Comparison of ENCODE assay signal across 9 cellular contexts in the genomic region with DNA sequence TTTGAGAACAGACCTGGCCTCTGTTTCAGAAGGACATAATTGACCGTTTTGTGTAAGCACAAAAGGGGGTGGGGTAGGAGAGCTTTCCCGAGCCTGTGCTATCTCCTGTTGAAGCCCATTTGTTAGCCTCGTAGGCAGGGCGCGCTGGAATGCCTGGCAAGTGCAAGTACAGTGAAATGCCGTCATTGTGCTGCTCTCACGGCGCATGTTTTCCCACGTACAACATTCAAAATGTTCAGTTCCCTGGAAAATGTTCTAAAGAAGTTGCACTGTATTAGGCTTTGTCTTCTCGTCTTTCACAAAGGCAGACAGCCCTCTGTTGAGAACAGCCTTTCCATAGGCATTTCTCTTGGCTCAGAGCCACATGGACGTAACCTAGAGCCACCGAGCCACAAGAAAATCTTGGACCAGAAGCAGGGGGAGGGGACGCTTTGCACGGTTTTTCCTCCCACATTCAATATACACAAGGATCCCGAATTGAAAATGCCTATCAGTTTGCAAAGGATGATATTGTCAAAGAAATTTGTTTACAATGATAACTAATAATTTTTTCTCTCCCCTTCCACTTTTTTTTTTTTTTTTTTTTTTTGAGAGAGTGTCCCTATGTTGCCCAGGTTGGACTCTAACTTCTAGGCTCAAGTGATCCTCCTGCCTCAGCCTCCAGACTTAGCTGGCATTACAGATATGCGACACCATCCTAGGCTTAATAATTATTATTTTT. TPM values are rescaled to one million over a fixed set of nuclear protein-coding genes. Genes with fewer than 3 reads are reported as not detected.
DNase-seq lines count a peak whose midpoint lies in the region; ATAC-seq, FAIRE-seq and TF ChIP-seq lines count a peak whose summit lies in the region.
"Had no signal": no experiment of that assay in that cellular context is flagged by ENCODE, and none has a peak within 500 bp of the region (broad histone marks: within the 10 kb centered on the region; RNA-seq: fewer than 3 reads in every experiment).

No MANE protein-coding gene starts in this region.

- CTCF ChIA-PET in A549 (lab: Yijun Ruan, JAX) (interaction anchor here (0.6 kb wide), 1 partner anchor 325 kb away, joined by 3 read pairs; no protein-coding TSS in a partner anchor), H1 (lab: Charles Lee; ENCODE audit: partially characterized antibody) (interaction anchor here (0.6 kb wide), 1 partner anchor 294 kb away, joined by 3 read pairs; no protein-coding TSS in a partner anchor)

- TF ChIP-seq RAD21 in A549 (conservative IDR thresholded peaks at IDR 0.05 in 1 of 2, IDR thresholded peaks at IDR 0.05 in 1 of 2), result no peak
- TF ChIP-seq RAD21 in H1 (IDR thresholded peaks at IDR 0.05 in 1 of 2, conservative IDR thresholded peaks at IDR 0.05 in 1 of 2; ENCODE audit: low read depth in 2 of 2, low read length in 2 of 2), result no peak

- TF ChIP-seq EP300 in A549 (IDR thresholded peaks at IDR 0.05) (no peak), H1 (IDR thresholded peaks at IDR 0.05; ENCODE audit: borderline replicate concordance in 1 of 2, low read depth in 2 of 2, low read length in 2 of 2) (no peak)

- H4K91ac ChIP-seq in H1 (replicated peaks; ENCODE audit: insufficient read length, low read length) (no peak overlapping the region), mesenchymal stem cell (ENCODE audit: low read length) (peak overlapping the region; percentile 8)

- H3K27me3 Mint-ChIP-seq in activated T-cell treated with anti-CD3 and anti-CD28 coated beads, Interleukin-2, amount 50 U/mL, for 24 hours, result peaks cover 32% of the 10 kb centered on the region
- peaks cover 32% of the 10 kb centered on the region for H3K27me3 Mint-ChIP-seq in activated naive CD8-positive, alpha-beta T cell treated with anti-CD3 and anti-CD28 coated beads for 36 hours

- no peak overlapping the region for H3K14ac ChIP-seq in H1 (ENCODE audit: insufficient read length)
- no peak overlapping the region for H3K14ac ChIP-seq in mesenchymal stem cell (ENCODE audit: low read length in 2 of 2)

- no peak for TF ChIP-seq POLR2A in A549 (IDR thresholded peaks at IDR 0.05; ENCODE audit: low read length)
- no peak for TF ChIP-seq POLR2A in H1 (IDR thresholded peaks at IDR 0.05; ENCODE audit: control extremely low read depth in 1 of 2, low read depth in 2 of 2, low read length in 2 of 2)

- H2BK20ac ChIP-seq in H1 (ENCODE audit: low read length), result no peak overlapping the region; the same call in 1 of the 2 replicates

- H4K5ac ChIP-seq in H1 (ENCODE audit: insufficient read length, low read depth, low read length), result no peak overlapping the region

- no peak overlapping the region for H3K4me3 Mint-ChIP-seq in activated T-cell treated with anti-CD3 and anti-CD28 coated beads, Interleukin-2, amount 50 U/mL, for 24 hours
- H3K4me3 Mint-ChIP-seq in activated naive CD8-positive, alpha-beta T cell treated with anti-CD3 and anti-CD28 coated beads for 36 hours, result no peak overlapping the region

- no peaks in the 10 kb centered on the region for H3K9me3 ChIP-seq in A549
- H3K9me3 ChIP-seq in H1 (ENCODE audit: insufficient read depth in 2 of 2, low read depth in 1 of 2, low read length in 1 of 2), result no peaks in the 10 kb centered on the region
- H3K9me3 ChIP-seq in mesenchymal stem cell (ENCODE audit: control insufficient read depth, low read length), result no peaks in the 10 kb centered on the region

- POLR2A ChIA-PET in A549 (lab: Yijun Ruan, JAX), result no interaction called here
- POLR2A ChIA-PET in H1 (lab: Charles Lee; ENCODE audit: partially characterized antibody), result no interaction called here

- H3K36me3 Mint-ChIP-seq in activated T-cell treated with anti-CD3 and anti-CD28 coated beads, Interleukin-2, amount 50 U/mL, for 24 hours (ENCODE audit: low read depth), result no peaks in the 10 kb centered on the region
- H3K36me3 Mint-ChIP-seq in activated naive CD8-positive, alpha-beta T cell treated with anti-CD3 and anti-CD28 coated beads for 36 hours, result no peaks in the 10 kb centered on the region

- peak; percentile 82 to 87; a peak in 5 of 6 replicates for ATAC-seq in A549

- FAIRE-seq in A549 (lab: Jason Lieb, UNC) (no peak), H1 (lab: Jason Lieb, UNC) (no peak)

- peak; percentile 21 to 47 for DNase-seq in A549 (ENCODE audit: low read depth in 1 of 2, low spot score in 1 of 2)
- DNase-seq in NCI-H1930 (lab: John Stamatoyannopoulos, UW), result peak; percentile 36 to 67
- DNase-seq in H1 (ENCODE audit: low read depth in 1 of 2, low spot score in 2 of 2), result no peak
- DNase-seq in mesenchymal stem cell, result peak; percentile 39
- no peak for DNase-seq in activated T-cell treated with anti-CD3 and anti-CD28 coated beads, Interleukin-2, amount 50 U/mL, for 24 hours
- no peak for DNase-seq in RPMI8226
- no peak for DNase-seq in T-helper 9 cell
- no peak for DNase-seq in activated naive CD8-positive, alpha-beta T cell treated with anti-CD3 and anti-CD28 coated beads for 36 hours

- H3K4me3 ChIP-seq in A549 (no peak overlapping the region), H1 (ENCODE audit: extremely low read depth in 1 of 4, insufficient read depth in 2 of 4, low read depth in 3 of 4, low read length in 4 of 4) (no peak overlapping the region), mesenchymal stem cell (ENCODE audit: insufficient read depth in 1 of 2, low read depth in 1 of 2, low read length in 2 of 2) (peak overlapping the region in 1 of 2 experiments; percentile 61)

- no peak overlapping the region for H3K56ac ChIP-seq in H1 (replicated peaks; ENCODE audit: insufficient read length, low read depth, low read length)

- 58% methylated on average over 16 of the region's 16 CpGs for WGBS in A549 (ENCODE audit: missing lambda C conversion rate)
- 78% methylated on average over 16 of the region's 16 CpGs; no CpG with 5 or more reads in 1 of the 2 experiments for WGBS in H1 (ENCODE audit: extremely low coverage in 1 of 2, insufficient coverage in 1 of 2, insufficient read length in 1 of 2, insufficient replicate concordance in 2 of 2, low coverage in 1 of 2, low lambda C conversion rate in 2 of 2, missing lambda C conversion rate in 1 of 2), 2 experiments
- 66% methylated on average over 12 of the region's 16 CpGs for WGBS in mesenchymal stem cell

- H2BK5ac ChIP-seq in H1 (ENCODE audit: low read depth, low read length), result no peak overlapping the region
- H2BK5ac ChIP-seq in mesenchymal stem cell (ENCODE audit: low read depth, low read length, poor library complexity, severe bottlenecking), result no peak overlapping the region

- peak overlapping the region in 1 of 2 experiments; percentile 49; a peak in 5 of 6 replicates for H3K27ac ChIP-seq in A549
- H3K27ac ChIP-seq in H1 (ENCODE audit: low read depth, low read length), result no peak overlapping the region
- no peak overlapping the region for H3K27ac ChIP-seq in mesenchymal stem cell (ENCODE audit: low read length, poor library complexity, severe bottlenecking)
- H3K27ac ChIP-seq: C4-2B had no signal

- H3K4me1 Mint-ChIP-seq in activated T-cell treated with anti-CD3 and anti-CD28 coated beads, Interleukin-2, amount 50 U/mL, for 24 hours (ENCODE audit: low read depth), result peaks cover 23% of the 10 kb centered on the region
- peaks cover 20% of the 10 kb centered on the region for H3K4me1 Mint-ChIP-seq in activated naive CD8-positive, alpha-beta T cell treated with anti-CD3 and anti-CD28 coated beads for 36 hours

- H2AK5ac ChIP-seq in H1 (ENCODE audit: low read depth, low read length) (no peak overlapping the region), mesenchymal stem cell (ENCODE audit: low read length, severe bottlenecking) (no peak overlapping the region)

- H2BK15ac ChIP-seq in H1 (ENCODE audit: low read length) (peak overlapping the region; percentile 22; the same call in 1 of the 2 replicates), mesenchymal stem cell (ENCODE audit: low read depth, poor library complexity, severe bottlenecking) (no peak overlapping the region)

- no peaks in the 10 kb centered on the region for H3K9me3 Mint-ChIP-seq in activated T-cell treated with anti-CD3 and anti-CD28 coated beads, Interleukin-2, amount 50 U/mL, for 24 hours
- no peaks in the 10 kb centered on the region for H3K9me3 Mint-ChIP-seq in activated naive CD8-positive, alpha-beta T cell treated with anti-CD3 and anti-CD28 coated beads for 36 hours

- H3K79me1 ChIP-seq in H1 (ENCODE audit: low read depth, low read length) (no peaks in the 10 kb centered on the region), mesenchymal stem cell (replicated peaks; ENCODE audit: low read length, poor library complexity, severe bottlenecking) (no peaks in the 10 kb centered on the region)

- H3K27me3 ChIP-seq in H1 (replicated peaks in 1 of 4; ENCODE audit: control insufficient read depth in 3 of 4, extremely low read depth in 1 of 4, insufficient read depth in 3 of 4, low read length in 3 of 4) (no peaks in the 10 kb centered on the region), mesenchymal stem cell (ENCODE audit: control insufficient read depth in 1 of 2, insufficient read depth in 1 of 2, low read length in 2 of 2) (no peaks in the 10 kb centered on the region)

- no peak overlapping the region for H2BK120ac ChIP-seq in H1 (replicated peaks; ENCODE audit: low read depth, low read length)
- no peak overlapping the region for H2BK120ac ChIP-seq in mesenchymal stem cell (ENCODE audit: low read depth, low read length)

- H3K36me3 ChIP-seq in H1 (ENCODE audit: control insufficient read depth in 2 of 4, insufficient read depth in 4 of 4, low read length in 3 of 4) (no peaks in the 10 kb centered on the region), mesenchymal stem cell (ENCODE audit: control insufficient read depth in 1 of 2, insufficient read depth in 2 of 2, low read depth in 1 of 2, low read length in 2 of 2) (no peaks in the 10 kb centered on the region)

- H3K4ac ChIP-seq in H1 (replicated peaks; ENCODE audit: insufficient read length, low read depth, low read length) (no peak overlapping the region), mesenchymal stem cell (ENCODE audit: low read depth in 1 of 2, low read length in 2 of 2) (no peak overlapping the region)

- H3K18ac ChIP-seq in H1 (ENCODE audit: extremely low read depth, low read length) (0 out of 2 replicates have a peak overlapping the region, but pooled peaks have one; percentile 15), mesenchymal stem cell (ENCODE audit: low read depth in 1 of 2, low read length in 2 of 2) (peak overlapping the region; percentile 5 to 86)

- no peaks in the 10 kb centered on the region for H3K79me2 ChIP-seq in H1 (ENCODE audit: control insufficient read depth in 1 of 2, insufficient read depth in 2 of 2, low read length in 2 of 2)

- H3K9ac ChIP-seq in H1 (replicated peaks in 1 of 4; ENCODE audit: extremely low read depth in 1 of 4, low read depth in 3 of 4, low read length in 3 of 4) (no peak overlapping the region), mesenchymal stem cell (ENCODE audit: low read length) (peak overlapping the region; percentile 67)

- H3K4me1 ChIP-seq in A549 (0 out of 3 replicates have a peak, but pooled peaks cover 15% of the 10 kb centered on the region), H1 (replicated peaks in 1 of 4; ENCODE audit: control insufficient read depth in 3 of 4, insufficient read depth in 4 of 4, low read length in 3 of 4) (peaks cover 0 to 14% (median 10%) of the 10 kb centered on the region in 4 experiments; a peak in 5 of 7 replicates), mesenchymal stem cell (ENCODE audit: control insufficient read depth, insufficient read depth, low read depth, low read length) (peaks cover 1% of the 10 kb centered on the region)

- no peaks in the 10 kb centered on the region for H4K20me1 ChIP-seq in H1 (replicated peaks in 1 of 2; ENCODE audit: control insufficient read depth in 1 of 2, insufficient read depth in 2 of 2, low read length in 2 of 2)

- no peaks in the 10 kb centered on the region for H3K23me2 ChIP-seq in H1 (ENCODE audit: low read depth, low read length)

- H3K27ac Mint-ChIP-seq in activated T-cell treated with anti-CD3 and anti-CD28 coated beads, Interleukin-2, amount 50 U/mL, for 24 hours, result no peak overlapping the region
- H3K27ac Mint-ChIP-seq in activated naive CD8-positive, alpha-beta T cell treated with anti-CD3 and anti-CD28 coated beads for 36 hours, result no peak overlapping the region

- H3K23ac ChIP-seq in H1 (ENCODE audit: insufficient read length), result no peak overlapping the region
- no peak overlapping the region for H3K23ac ChIP-seq in mesenchymal stem cell (ENCODE audit: low read length in 2 of 2)

- H4K8ac ChIP-seq in H1 (ENCODE audit: extremely low read depth, insufficient read depth, low read length) (no peak overlapping the region), mesenchymal stem cell (ENCODE audit: low read length) (no peak overlapping the region)

- H2BK12ac ChIP-seq in H1 (ENCODE audit: low read depth, low read length) (peak overlapping the region; percentile 3; the same call in 1 of the 2 replicates), mesenchymal stem cell (ENCODE audit: low read length in 2 of 2) (peak overlapping the region in 1 of 2 experiments; percentile 93)

- H2AFZ ChIP-seq in H1 (ENCODE audit: low read length) (peak overlapping the region; percentile 99), mesenchymal stem cell (ENCODE audit: low read depth, low read length) (peak overlapping the region; percentile 37)

- peak overlapping the region; percentile 41 for H3K4me2 ChIP-seq in A549
- H3K4me2 ChIP-seq in H1 (ENCODE audit: insufficient read depth in 1 of 2, low read depth in 2 of 2, low read length in 2 of 2), result peak overlapping the region in 1 of 2 experiments; percentile 16; a peak in 1 of 4 replicates
- no peak overlapping the region for H3K4me2 ChIP-seq in mesenchymal stem cell (ENCODE audit: low read length, poor library complexity, severe bottlenecking)

- TF ChIP-seq CTCF in A549 (IDR thresholded peaks at IDR 0.05) (no peak), H1 (IDR thresholded peaks at IDR 0.05; ENCODE audit: control extremely low read depth in 1 of 3, insufficient read depth in 1 of 3, low read depth in 1 of 3, low read length in 3 of 3) (no peak)

RNA-seq across cellular contexts. Expression of a gene that starts 54.6 kb away (rescaled TPM):
- polyA plus RNA-seq in A549 (2011; rRNA removed) (27.0 and 31.8 TPM in 2 replicates), A549 (2017; fragmentation: RNase III; extraction: RNeasy Plus Mini Kit Qiagen cat#74134 plus additional on column Dnase treatment) (9.8 to 10.7 TPM (median 10.0 TPM) in 3 replicates), H1 (2011; rRNA removed) (16.7 and 24.4 TPM in 2 replicates)
- 6.3 and 9.1 TPM in 2 replicates for polyA plus RNA-seq in A549 (2012; cell fraction: cytosol; rRNA removed)
- polyA plus RNA-seq in A549 (2012; cell fraction: nucleus; rRNA removed), result 8.6 and 13.3 TPM in 2 replicates
- polyA minus RNA-seq in A549 (2011; rRNA and poly(A)+ RNA removed), result 30.6 and 41.2 TPM in 2 replicates
- 42.9 and 48.6 TPM in 2 replicates for total RNA-seq in H1 (2021; fragmentation: NEBNext Ultra II Directional; extraction: Animal tissue kit (Norgen Biotek cat#: 25700))
- 23.7 TPM for polyA plus RNA-seq in H1 (2011; cell fraction: cytosol; rRNA removed)
- 33.0 TPM for polyA plus RNA-seq in H1 (2011; cell fraction: nucleus; rRNA removed)
- polyA plus RNA-seq in H1 (2012, experiment 1 of 2), result 23.2 to 31.0 TPM (median 29.9 TPM) in 4 replicates
- polyA plus RNA-seq in H1 (2012, experiment 2 of 2), result 1.7 TPM
- polyA plus RNA-seq in H1 (2013, experiment 1 of 2), result 24.0 TPM
- 27.4 TPM for polyA plus RNA-seq in H1 (2013, experiment 2 of 2)
- polyA minus RNA-seq in H1 (2011; rRNA and poly(A)+ RNA removed), result 84.3 and 118 TPM in 2 replicates
- 33.5 TPM for polyA minus RNA-seq in H1 (2011; cell fraction: cytosol; rRNA and poly(A)+ RNA removed)
- polyA minus RNA-seq in H1 (2011; cell fraction: nucleus; rRNA and poly(A)+ RNA removed), result 76.8 TPM
- 26.5 TPM for polyA plus RNA-seq in mesenchymal stem cell (2013, experiment 1 of 2)
- polyA plus RNA-seq in mesenchymal stem cell (2013, experiment 2 of 2), result 23.5 TPM
- 10 to 100 TPM; 19.2 to 22.7 TPM for total RNA-seq in activated naive CD8-positive, alpha-beta T cell treated with anti-CD3 and anti-CD28 coated beads for 36 hours

Comparison
In these comparisons a context has a peak if more than half of its experiments do, and no peak if none do; other contexts are left out.
1. DNase-seq: peak in A549 (2 of 2), NCI-H1930 (2 of 2) and mesenchymal stem cell (single experiment); none in H1 (0 of 2), activated T-cell treated with anti-CD3 and anti-CD28 coated beads, Interleukin-2, amount 50 U/mL, for 24 hours (single experiment), RPMI8226 (single experiment), T-helper 9 cell (single experiment) and activated naive CD8-positive, alpha-beta T cell treated with anti-CD3 and anti-CD28 coated beads for 36 hours (single experiment).